In the genomic region with DNA sequence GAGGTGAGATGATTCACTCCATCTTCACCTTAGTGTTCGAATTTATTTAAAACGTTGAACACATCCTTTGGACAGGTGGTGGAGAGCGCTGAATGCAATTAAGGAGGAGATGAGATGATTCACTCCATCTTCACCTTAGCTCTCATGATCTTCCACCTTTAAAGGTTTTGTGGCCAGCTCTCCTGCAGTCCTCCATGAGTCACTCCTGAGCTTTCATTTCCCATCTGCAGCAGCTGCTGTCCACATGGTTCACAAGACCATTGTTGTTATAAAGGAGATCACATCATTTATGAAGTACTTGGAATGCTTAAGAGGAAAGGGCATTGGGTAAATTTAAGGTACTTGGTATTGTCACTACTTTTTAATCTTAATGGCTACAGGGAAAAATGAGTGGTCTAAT, we compare ENCODE assay signal across 14 cellular contexts.
A peak's percentile ranks its signal among the peaks of the same experiment; 100 is the strongest.
DNase-seq lines count a peak whose midpoint lies in the region; ATAC-seq, FAIRE-seq and TF ChIP-seq lines count a peak whose summit lies in the region.
"Had no signal": no experiment of that assay in that cellular context is flagged by ENCODE, and none has a peak within 500 bp of the region (broad histone marks: within the 10 kb centered on the region; RNA-seq: fewer than 3 reads in every experiment).

No MANE protein-coding gene starts in this region.

- FAIRE-seq in H54 (lab: Jason Lieb, UNC), result no peak

- 0 out of 2 replicates have a peak, but pooled peaks cover 2% of the 10 kb centered on the region for H3K36me3 ChIP-seq in SJCRH30
- H3K36me3 ChIP-seq: esophagus squamous epithelium had no signal

- no peaks in the 10 kb centered on the region for H3K9me3 Mint-ChIP-seq in CD4-positive, alpha-beta T cell

- TF ChIP-seq POLR2A in H54 (IDR thresholded peaks at IDR 0.05; ENCODE audit: low read depth, low read length), result no peak

- POLR2A ChIA-PET in CD4-positive, alpha-beta T cell (lab: Charles Lee), result no interaction called here

- H3K4me3 Mint-ChIP-seq in CD4-positive, alpha-beta T cell, result no peak overlapping the region
- H3K4me3 Mint-ChIP-seq: CD14-positive monocyte had no signal

- peak overlapping the region; percentile 18; the same call in 1 of the 2 replicates for H3K27ac ChIP-seq in SJCRH30
- H3K27ac ChIP-seq in CD4-positive, alpha-beta T cell (ENCODE audit: low read depth, low read length), result no peak overlapping the region
- H3K27ac ChIP-seq: esophagus squamous epithelium had no signal

- H3K36me3 Mint-ChIP-seq in CD4-positive, alpha-beta T cell (ENCODE audit: low read depth), result no peaks in the 10 kb centered on the region
- H3K36me3 Mint-ChIP-seq: CD14-positive monocyte had no signal

- H3K4me1 Mint-ChIP-seq in CD4-positive, alpha-beta T cell (ENCODE audit: low read depth), result no peaks in the 10 kb centered on the region
- H3K4me1 Mint-ChIP-seq: CD14-positive monocyte had no signal

- peaks cover 3% of the 10 kb centered on the region; the same call in 1 of the 2 replicates for H3K9me3 ChIP-seq in SJCRH30 (replicated peaks)
- H3K9me3 ChIP-seq in CD4-positive, alpha-beta T cell (ENCODE audit: control insufficient read depth, low read length), result no peaks in the 10 kb centered on the region
- H3K9me3 ChIP-seq: esophagus squamous epithelium had no signal

- H3K4me1 ChIP-seq in SJCRH30, result peaks cover 44% of the 10 kb centered on the region
- H3K4me1 ChIP-seq: esophagus squamous epithelium had no signal

- H3K4me3 ChIP-seq in AG10803 (ENCODE audit: low read length), result no peak overlapping the region
- no peak overlapping the region for H3K4me3 ChIP-seq in SJCRH30
- H3K4me3 ChIP-seq in fibroblast of villous mesenchyme (ENCODE audit: low read depth, low read length), result no peak overlapping the region
- H3K4me3 ChIP-seq: esophagus squamous epithelium had no signal

- TF ChIP-seq CTCF in AG10803 (conservative IDR thresholded peaks at IDR 0.05; ENCODE audit: low read length), result no peak
- no peak for TF ChIP-seq CTCF in fibroblast of villous mesenchyme (IDR thresholded peaks at IDR 0.05; ENCODE audit: insufficient read depth, low read depth, low read length)
- no peak for TF ChIP-seq CTCF in CD4-positive, alpha-beta T cell (IDR thresholded peaks at IDR 0.05)

- H3K27ac Mint-ChIP-seq in CD4-positive, alpha-beta T cell, result no peak overlapping the region
- H3K27ac Mint-ChIP-seq: CD14-positive monocyte had no signal

- DNase-seq in AG10803 (ENCODE audit: low read depth), result peak; percentile 57
- DNase-seq in H54 (ENCODE audit: insufficient read length, low spot score), result peak; percentile 26
- DNase-seq in SJCRH30, result peak; percentile 49 to 67
- DNase-seq in fibroblast of villous mesenchyme (ENCODE audit: low read depth), result peak; percentile 74
- DNase-seq in CD4-positive, alpha-beta T cell, result no peak
- no peak for DNase-seq in Kasumi-1 (lab: John Stamatoyannopoulos, UW)
- DNase-seq: activated CD4-positive, alpha-beta T cell treated with anti-CD3 and anti-CD28 coated beads, Interleukin-2, amount 50 U/mL, for 48 hours; esophagus squamous epithelium; NCI-H187; stimulated activated CD4-positive, alpha-beta T cell treated with anti-CD3 and anti-CD28 coated beads, Interleukin-2, amount 100 ng/mL, for 48 hours; stimulated activated naive CD4-positive, alpha-beta T cell had no signal

- ATAC-seq in GM21737 (IDR thresholded peaks at IDR 0.05; ENCODE audit: unreplicated experiment) (no peak), GM18873 (IDR thresholded peaks at IDR 0.05; ENCODE audit: low FRiP score, unreplicated experiment) (no peak)
- no peak for ATAC-seq in CD4-positive, alpha-beta T cell (ENCODE audit: poor library complexity)

- intact Hi-C loops in CD4-positive, alpha-beta T cell (cut with DNase I, micrococcal nuclease), result no loop called here

- CTCF ChIA-PET in CD4-positive, alpha-beta T cell (lab: Charles Lee), result no interaction called here

- no peaks in the 10 kb centered on the region for H3K27me3 ChIP-seq in SJCRH30
- H3K27me3 ChIP-seq in CD4-positive, alpha-beta T cell (ENCODE audit: control insufficient read depth, insufficient read depth, low read length), result no peaks in the 10 kb centered on the region

- H3K27me3 Mint-ChIP-seq in CD4-positive, alpha-beta T cell, result peaks cover 11% of the 10 kb centered on the region

Comparison
In these comparisons a context has a peak if more than half of its experiments do, and no peak if none do; other contexts are left out.
1. DNase-seq: peak in AG10803 (single experiment), H54 (single experiment), SJCRH30 (2 of 2) and fibroblast of villous mesenchyme (single experiment); none in CD4-positive, alpha-beta T cell (0 of 10) and Kasumi-1 (0 of 2).